In the genomic region with DNA sequence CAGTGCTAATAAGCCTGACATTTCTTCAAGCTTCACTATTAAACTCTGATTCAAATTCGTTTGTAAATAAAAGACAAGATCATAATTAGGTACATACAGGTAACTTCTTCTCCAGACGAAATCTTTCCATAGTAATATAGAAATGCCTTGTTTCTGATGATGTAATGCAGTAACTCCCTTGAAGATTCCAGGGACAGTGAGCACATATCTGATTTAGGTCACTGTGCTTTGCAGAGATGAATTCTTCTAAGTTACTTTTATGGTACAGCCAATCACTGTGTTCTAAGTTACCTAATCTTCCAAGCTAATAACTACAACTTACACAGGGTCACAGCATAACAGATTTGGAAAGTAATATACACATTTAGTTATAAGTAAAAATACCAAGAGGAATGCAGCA, we compare ENCODE assay signal across 1 cellular context.
TF ChIP-seq lines count a peak whose summit lies in the region.

No MANE protein-coding gene starts in this region.

TF ChIP-seq in WTC11, 78 proteins besides CTCF, POLR2A, EP300 and RAD21 (continued from another document):
- TF ChIP-seq, protein P1, sequence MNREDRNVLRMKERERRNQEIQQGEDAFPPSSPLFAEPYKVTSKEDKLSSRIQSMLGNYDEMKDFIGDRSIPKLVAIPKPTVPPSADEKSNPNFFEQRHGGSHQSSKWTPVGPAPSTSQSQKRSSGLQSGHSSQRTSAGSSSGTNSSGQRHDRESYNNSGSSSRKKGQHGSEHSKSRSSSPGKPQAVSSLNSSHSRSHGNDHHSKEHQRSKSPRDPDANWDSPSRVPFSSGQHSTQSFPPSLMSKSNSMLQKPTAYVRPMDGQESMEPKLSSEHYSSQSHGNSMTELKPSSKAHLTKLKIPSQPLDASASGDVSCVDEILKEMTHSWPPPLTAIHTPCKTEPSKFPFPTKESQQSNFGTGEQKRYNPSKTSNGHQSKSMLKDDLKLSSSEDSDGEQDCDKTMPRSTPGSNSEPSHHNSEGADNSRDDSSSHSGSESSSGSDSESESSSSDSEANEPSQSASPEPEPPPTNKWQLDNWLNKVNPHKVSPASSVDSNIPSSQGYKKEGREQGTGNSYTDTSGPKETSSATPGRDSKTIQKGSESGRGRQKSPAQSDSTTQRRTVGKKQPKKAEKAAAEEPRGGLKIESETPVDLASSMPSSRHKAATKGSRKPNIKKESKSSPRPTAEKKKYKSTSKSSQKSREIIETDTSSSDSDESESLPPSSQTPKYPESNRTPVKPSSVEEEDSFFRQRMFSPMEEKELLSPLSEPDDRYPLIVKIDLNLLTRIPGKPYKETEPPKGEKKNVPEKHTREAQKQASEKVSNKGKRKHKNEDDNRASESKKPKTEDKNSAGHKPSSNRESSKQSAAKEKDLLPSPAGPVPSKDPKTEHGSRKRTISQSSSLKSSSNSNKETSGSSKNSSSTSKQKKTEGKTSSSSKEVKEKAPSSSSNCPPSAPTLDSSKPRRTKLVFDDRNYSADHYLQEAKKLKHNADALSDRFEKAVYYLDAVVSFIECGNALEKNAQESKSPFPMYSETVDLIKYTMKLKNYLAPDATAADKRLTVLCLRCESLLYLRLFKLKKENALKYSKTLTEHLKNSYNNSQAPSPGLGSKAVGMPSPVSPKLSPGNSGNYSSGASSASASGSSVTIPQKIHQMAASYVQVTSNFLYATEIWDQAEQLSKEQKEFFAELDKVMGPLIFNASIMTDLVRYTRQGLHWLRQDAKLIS (CRISPR knock-in tag; IDR thresholded peaks at IDR 0.05; ENCODE audit: borderline replicate concordance): no peak
- TF ChIP-seq ZNF396 (CRISPR knock-in tag; IDR thresholded peaks at IDR 0.05; ENCODE audit: borderline replicate concordance): no peak
- TF ChIP-seq SOX15 (CRISPR knock-in tag; IDR thresholded peaks at IDR 0.05): no peak
- no peak for TF ChIP-seq ZNF317 (CRISPR knock-in tag; IDR thresholded peaks at IDR 0.05; ENCODE audit: borderline replicate concordance, low read depth)
- TF ChIP-seq, protein P2, sequence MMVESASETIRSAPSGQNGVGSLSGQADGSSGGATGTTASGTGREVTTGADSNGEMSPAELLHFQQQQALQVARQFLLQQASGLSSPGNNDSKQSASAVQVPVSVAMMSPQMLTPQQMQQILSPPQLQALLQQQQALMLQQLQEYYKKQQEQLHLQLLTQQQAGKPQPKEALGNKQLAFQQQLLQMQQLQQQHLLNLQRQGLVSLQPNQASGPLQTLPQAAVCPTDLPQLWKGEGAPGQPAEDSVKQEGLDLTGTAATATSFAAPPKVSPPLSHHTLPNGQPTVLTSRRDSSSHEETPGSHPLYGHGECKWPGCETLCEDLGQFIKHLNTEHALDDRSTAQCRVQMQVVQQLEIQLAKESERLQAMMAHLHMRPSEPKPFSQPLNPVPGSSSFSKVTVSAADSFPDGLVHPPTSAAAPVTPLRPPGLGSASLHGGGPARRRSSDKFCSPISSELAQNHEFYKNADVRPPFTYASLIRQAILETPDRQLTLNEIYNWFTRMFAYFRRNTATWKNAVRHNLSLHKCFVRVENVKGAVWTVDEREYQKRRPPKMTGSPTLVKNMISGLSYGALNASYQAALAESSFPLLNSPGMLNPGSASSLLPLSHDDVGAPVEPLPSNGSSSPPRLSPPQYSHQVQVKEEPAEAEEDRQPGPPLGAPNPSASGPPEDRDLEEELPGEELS (CRISPR knock-in tag; IDR thresholded peaks at IDR 0.05): no peak
- TF ChIP-seq NFYB (CRISPR knock-in tag; conservative IDR thresholded peaks at IDR 0.05; ENCODE audit: low read depth): no peak
- TF ChIP-seq, protein P3, sequence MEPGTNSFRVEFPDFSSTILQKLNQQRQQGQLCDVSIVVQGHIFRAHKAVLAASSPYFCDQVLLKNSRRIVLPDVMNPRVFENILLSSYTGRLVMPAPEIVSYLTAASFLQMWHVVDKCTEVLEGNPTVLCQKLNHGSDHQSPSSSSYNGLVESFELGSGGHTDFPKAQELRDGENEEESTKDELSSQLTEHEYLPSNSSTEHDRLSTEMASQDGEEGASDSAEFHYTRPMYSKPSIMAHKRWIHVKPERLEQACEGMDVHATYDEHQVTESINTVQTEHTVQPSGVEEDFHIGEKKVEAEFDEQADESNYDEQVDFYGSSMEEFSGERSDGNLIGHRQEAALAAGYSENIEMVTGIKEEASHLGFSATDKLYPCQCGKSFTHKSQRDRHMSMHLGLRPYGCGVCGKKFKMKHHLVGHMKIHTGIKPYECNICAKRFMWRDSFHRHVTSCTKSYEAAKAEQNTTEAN (CRISPR knock-in tag; IDR thresholded peaks at IDR 0.05): no peak
- no peak for TF ChIP-seq NR3C1 (CRISPR knock-in tag; conservative IDR thresholded peaks at IDR 0.05; ENCODE audit: low read depth)
- TF ChIP-seq SMAD4 (CRISPR knock-in tag; IDR thresholded peaks at IDR 0.05): no peak
- no peak for TF ChIP-seq ZNF232 (CRISPR knock-in tag; IDR thresholded peaks at IDR 0.05)
- no peak for TF ChIP-seq IRF2 (CRISPR knock-in tag; IDR thresholded peaks at IDR 0.05; ENCODE audit: borderline replicate concordance, low read depth)
- TF ChIP-seq TP53 (CRISPR knock-in tag; IDR thresholded peaks at IDR 0.05): no peak
- TF ChIP-seq, protein P4, sequence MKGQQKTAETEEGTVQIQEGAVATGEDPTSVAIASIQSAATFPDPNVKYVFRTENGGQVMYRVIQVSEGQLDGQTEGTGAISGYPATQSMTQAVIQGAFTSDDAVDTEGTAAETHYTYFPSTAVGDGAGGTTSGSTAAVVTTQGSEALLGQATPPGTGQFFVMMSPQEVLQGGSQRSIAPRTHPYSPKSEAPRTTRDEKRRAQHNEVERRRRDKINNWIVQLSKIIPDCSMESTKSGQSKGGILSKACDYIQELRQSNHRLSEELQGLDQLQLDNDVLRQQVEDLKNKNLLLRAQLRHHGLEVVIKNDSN (CRISPR knock-in tag; IDR thresholded peaks at IDR 0.05): no peak
- TF ChIP-seq, protein P5, sequence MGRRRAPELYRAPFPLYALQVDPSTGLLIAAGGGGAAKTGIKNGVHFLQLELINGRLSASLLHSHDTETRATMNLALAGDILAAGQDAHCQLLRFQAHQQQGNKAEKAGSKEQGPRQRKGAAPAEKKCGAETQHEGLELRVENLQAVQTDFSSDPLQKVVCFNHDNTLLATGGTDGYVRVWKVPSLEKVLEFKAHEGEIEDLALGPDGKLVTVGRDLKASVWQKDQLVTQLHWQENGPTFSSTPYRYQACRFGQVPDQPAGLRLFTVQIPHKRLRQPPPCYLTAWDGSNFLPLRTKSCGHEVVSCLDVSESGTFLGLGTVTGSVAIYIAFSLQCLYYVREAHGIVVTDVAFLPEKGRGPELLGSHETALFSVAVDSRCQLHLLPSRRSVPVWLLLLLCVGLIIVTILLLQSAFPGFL (CRISPR knock-in tag; IDR thresholded peaks at IDR 0.05; ENCODE audit: borderline replicate concordance): no peak
- TF ChIP-seq, protein P6, sequence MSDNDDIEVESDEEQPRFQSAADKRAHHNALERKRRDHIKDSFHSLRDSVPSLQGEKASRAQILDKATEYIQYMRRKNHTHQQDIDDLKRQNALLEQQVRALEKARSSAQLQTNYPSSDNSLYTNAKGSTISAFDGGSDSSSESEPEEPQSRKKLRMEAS (CRISPR knock-in tag; IDR thresholded peaks at IDR 0.05): no peak
- TF ChIP-seq, protein P7, sequence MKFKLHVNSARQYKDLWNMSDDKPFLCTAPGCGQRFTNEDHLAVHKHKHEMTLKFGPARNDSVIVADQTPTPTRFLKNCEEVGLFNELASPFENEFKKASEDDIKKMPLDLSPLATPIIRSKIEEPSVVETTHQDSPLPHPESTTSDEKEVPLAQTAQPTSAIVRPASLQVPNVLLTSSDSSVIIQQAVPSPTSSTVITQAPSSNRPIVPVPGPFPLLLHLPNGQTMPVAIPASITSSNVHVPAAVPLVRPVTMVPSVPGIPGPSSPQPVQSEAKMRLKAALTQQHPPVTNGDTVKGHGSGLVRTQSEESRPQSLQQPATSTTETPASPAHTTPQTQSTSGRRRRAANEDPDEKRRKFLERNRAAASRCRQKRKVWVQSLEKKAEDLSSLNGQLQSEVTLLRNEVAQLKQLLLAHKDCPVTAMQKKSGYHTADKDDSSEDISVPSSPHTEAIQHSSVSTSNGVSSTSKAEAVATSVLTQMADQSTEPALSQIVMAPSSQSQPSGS (CRISPR knock-in tag; IDR thresholded peaks at IDR 0.05; ENCODE audit: borderline replicate concordance, low read depth): no peak
